In genomic region chr17:50146230-50146926, GRCh38 we compare ENCODE assay signal across 1 cellular context.
TF ChIP-seq lines count a peak whose summit lies in the region.

No MANE protein-coding gene starts in this region.

TF ChIP-seq in H1, 55 proteins besides CTCF, POLR2A, EP300 and RAD21:
- TF ChIP-seq USF2 (IDR thresholded peaks at IDR 0.05; ENCODE audit: low read length) (no peak), JUN (IDR thresholded peaks at IDR 0.05; ENCODE audit: low read depth, low read length) (no peak), KDM1A (IDR thresholded peaks at IDR 0.05; ENCODE audit: borderline replicate concordance, low read length) (no peak), TAF1 (IDR thresholded peaks at IDR 0.05; ENCODE audit: low read depth, low read length) (no peak), EGR1 (IDR thresholded peaks at IDR 0.05; ENCODE audit: borderline replicate concordance, low read depth, low read length) (no peak), CBX8 (IDR thresholded peaks at IDR 0.05; ENCODE audit: borderline replicate concordance, low read depth, low read length) (no peak)
